In the genomic region with DNA sequence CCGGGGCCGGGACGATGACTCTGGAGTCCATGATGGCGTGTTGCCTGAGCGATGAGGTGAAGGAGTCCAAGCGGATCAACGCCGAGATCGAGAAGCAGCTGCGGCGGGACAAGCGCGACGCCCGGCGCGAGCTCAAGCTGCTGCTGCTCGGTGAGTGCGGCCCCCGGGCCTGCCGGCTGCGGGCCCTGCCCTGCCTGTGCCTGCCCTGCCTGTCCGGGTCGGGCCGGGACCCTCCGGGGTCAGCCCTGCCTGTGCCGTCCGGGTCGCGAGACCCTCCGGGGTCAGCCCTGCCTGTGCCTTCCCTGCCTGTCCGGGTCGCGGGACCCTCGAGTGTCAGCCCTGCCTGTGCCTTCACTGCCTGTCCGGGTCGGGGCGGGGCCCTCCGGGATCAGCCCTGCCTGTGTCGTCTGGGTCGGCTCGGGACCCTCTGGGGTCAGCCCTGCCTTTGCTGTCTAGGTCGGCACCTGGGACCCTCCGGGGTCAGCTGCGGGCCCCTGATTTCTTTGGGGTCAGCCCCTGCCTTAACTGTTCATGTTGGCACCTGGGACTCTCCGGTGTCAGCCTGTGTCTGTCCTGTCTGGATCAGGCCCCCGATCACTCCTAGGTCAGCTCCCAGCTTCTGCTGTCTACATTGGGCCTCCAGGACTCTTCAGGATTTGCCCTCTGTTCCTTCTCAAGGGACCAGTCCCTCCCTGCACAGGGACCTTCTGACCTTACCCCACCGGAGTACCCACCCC, we compare ENCODE assay signal across 8 cellular contexts. TPM values are rescaled to one million over a fixed set of nuclear protein-coding genes. Genes with fewer than 3 reads are reported as not detected.
DNase-seq lines count a peak whose midpoint lies in the region; ATAC-seq, FAIRE-seq and TF ChIP-seq lines count a peak whose summit lies in the region.

No MANE protein-coding gene starts in this region.

- TF ChIP-seq POLR2A in H54 (IDR thresholded peaks at IDR 0.05; ENCODE audit: low read depth, low read length) = no peak

- H3K4me3 ChIP-seq in CD4-positive, CD25-positive, alpha-beta regulatory T cell (ENCODE audit: low read depth, low read length) = no peak overlapping the region

- peaks cover 0 to 27% (median 14%) of the 10 kb centered on the region in 4 donors for H3K4me1 Mint-ChIP-seq in CD4-positive, CD25-positive, alpha-beta regulatory T cell
- H3K4me1 Mint-ChIP-seq in T-cell (peaks cover 27 to 37% (median 28%) of the 10 kb centered on the region in 3 donors), naive B cell (peaks cover 21 to 29% (median 26%) of the 10 kb centered on the region in 3 donors)

- POLR2A ChIA-PET in T-cell (lab: Charles Lee) = no interaction called here

- peak in 1 of 2 donors; percentile 30 for ATAC-seq in CD4-positive, CD25-positive, alpha-beta regulatory T cell (ENCODE audit: low read depth in 2 of 2)
- peak; percentile 13 for ATAC-seq in HG02588 (IDR thresholded peaks at IDR 0.05; ENCODE audit: unreplicated experiment)
- peak in 2 of 4 experiments; percentile 21 to 30 for ATAC-seq in T-cell (replicated peaks in 1 of 4)
- peak; percentile 57 to 58 for ATAC-seq in naive B cell (ENCODE audit: low read depth in 2 of 2)

- H3K27ac Mint-ChIP-seq in CD4-positive, CD25-positive, alpha-beta regulatory T cell = peak overlapping the region in 1 of 3 donors; percentile 51
- peak overlapping the region in 1 of 2 donors; percentile 48 for H3K27ac Mint-ChIP-seq in T-cell
- peak overlapping the region in 4 of 6 donors; percentile 39 to 95 (median 72) for H3K27ac Mint-ChIP-seq in naive B cell

- H3K27me3 Mint-ChIP-seq in CD4-positive, CD25-positive, alpha-beta regulatory T cell = peaks cover 49% of the 10 kb centered on the region
- H3K27me3 Mint-ChIP-seq in T-cell = peaks cover 0 to 29% of the 10 kb centered on the region in 2 donors
- peaks cover 0 to 9% (median 0%) of the 10 kb centered on the region in 3 donors for H3K27me3 Mint-ChIP-seq in naive B cell

- H3K4me3 Mint-ChIP-seq in CD4-positive, CD25-positive, alpha-beta regulatory T cell = peak overlapping the region; percentile 80 to 92 (median 82)
- peak overlapping the region; percentile 69 to 88 (median 71) for H3K4me3 Mint-ChIP-seq in T-cell
- peak overlapping the region; percentile 83 to 92 (median 86) for H3K4me3 Mint-ChIP-seq in naive B cell

- no peaks in the 10 kb centered on the region for H3K9me3 Mint-ChIP-seq in CD4-positive, CD25-positive, alpha-beta regulatory T cell
- no peaks in the 10 kb centered on the region for H3K9me3 Mint-ChIP-seq in T-cell
- no peaks in the 10 kb centered on the region for H3K9me3 Mint-ChIP-seq in naive B cell

- H3K27me3 ChIP-seq in CD4-positive, CD25-positive, alpha-beta regulatory T cell (ENCODE audit: control insufficient read depth, insufficient read depth, low read length) = no peaks in the 10 kb centered on the region

- FAIRE-seq in H54 (lab: Jason Lieb, UNC) = no peak

- CTCF ChIA-PET in T-cell (lab: Charles Lee) = interaction anchor here in 1 of 2 donors (0.5 to 1.0 kb wide), 2 partner anchors 9 to 893 kb away, joined by 4 to 9 read pairs; no protein-coding TSS in a partner anchor

- peaks cover 33% of the 10 kb centered on the region for H3K4me1 ChIP-seq in CD4-positive, CD25-positive, alpha-beta regulatory T cell (ENCODE audit: control insufficient read depth, insufficient read depth, low read length, poor library complexity, severe bottlenecking)

- H3K9me3 ChIP-seq in CD4-positive, CD25-positive, alpha-beta regulatory T cell (ENCODE audit: control insufficient read depth in 2 of 2, low read length in 2 of 2) = no peaks in the 10 kb centered on the region

- H3K27ac ChIP-seq in CD4-positive, CD25-positive, alpha-beta regulatory T cell (ENCODE audit: insufficient read depth, low read length, poor library complexity, severe bottlenecking) = no peak overlapping the region

- peak; percentile 20 to 47 (median 26) for DNase-seq in CD4-positive, CD25-positive, alpha-beta regulatory T cell
- peak in 17 of 34 experiments; percentile 13 to 38 (median 26) for DNase-seq in T-cell
- DNase-seq in dermis blood vessel endothelial cell = peak; percentile 45
- peak; percentile 50 for DNase-seq in naive B cell
- no peak for DNase-seq in Ammon's horn (ENCODE audit: low spot score)
- DNase-seq in H54 (ENCODE audit: insufficient read length, low spot score) = no peak
- no peak for DNase-seq in SIG-M5 treated with dmso at 0.1 percent for 504 hours (lab: John Stamatoyannopoulos, UW; ENCODE audit: unreplicated experiment)

- H3K36me3 Mint-ChIP-seq in CD4-positive, CD25-positive, alpha-beta regulatory T cell = no peaks in the 10 kb centered on the region
- H3K36me3 Mint-ChIP-seq in T-cell = no peaks in the 10 kb centered on the region
- no peaks in the 10 kb centered on the region for H3K36me3 Mint-ChIP-seq in naive B cell

- H3K36me3 ChIP-seq in CD4-positive, CD25-positive, alpha-beta regulatory T cell (ENCODE audit: control insufficient read depth, insufficient read depth, low read length) = no peaks in the 10 kb centered on the region

RNA-seq across cellular contexts. Expression of gene GNA11, which starts 0.6 kb away (rescaled TPM):
- total RNA-seq in CD4-positive, CD25-positive, alpha-beta regulatory T cell = 0.81 TPM
- under 1 TPM in 3 of 4 donors, not detected in 1; 0.21 to 0.44 (median 0.23) TPM for polyA plus RNA-seq in CD4-positive, CD25-positive, alpha-beta regulatory T cell
- total RNA-seq in T-cell = 1 to 10 TPM; 2.3 to 6.3 (median 4.0) TPM
- 80.8 and 87.2 TPM in 2 replicates for total RNA-seq in dermis blood vessel endothelial cell
- polyA plus RNA-seq in naive B cell (ENCODE audit: low read depth in 6 of 6) = 1 to 10 TPM in 2 of 6 donors, under 1 TPM in 3, not detected in 1; 0.23 to 1.2 (median 0.99) TPM

RNA-seq across cellular contexts. Expression of gene TLE5, which starts 32.5 kb away (rescaled TPM):
- total RNA-seq in CD4-positive, CD25-positive, alpha-beta regulatory T cell = 1,009 TPM
- 100 to 1,000 TPM; 608 to 773 (median 661) TPM for polyA plus RNA-seq in CD4-positive, CD25-positive, alpha-beta regulatory T cell
- 1,000 to 10,000 TPM in 3 of 5 donors, 100 to 1,000 TPM in 2; 777 to 1,202 (median 1,047) TPM for total RNA-seq in T-cell
- total RNA-seq in dermis blood vessel endothelial cell = 81.7 and 147 TPM in 2 replicates
- 100 to 1,000 TPM; 294 to 651 (median 379) TPM for polyA plus RNA-seq in naive B cell (ENCODE audit: low read depth in 6 of 6)

RNA-seq across cellular contexts. Expression of gene GNA15, which starts 41.0 kb away (rescaled TPM):
- total RNA-seq in CD4-positive, CD25-positive, alpha-beta regulatory T cell = 43.0 TPM
- polyA plus RNA-seq in CD4-positive, CD25-positive, alpha-beta regulatory T cell = 1 to 10 TPM; 4.1 to 8.0 (median 6.2) TPM
- total RNA-seq in T-cell (10 to 100 TPM in 1 of 5 donors, 1 to 10 TPM in 4; 1.8 to 13.2 (median 2.8) TPM), dermis blood vessel endothelial cell (under 0.01 and 0.23 TPM in 2 replicates)
- polyA plus RNA-seq in naive B cell (ENCODE audit: low read depth in 6 of 6) = under 1 TPM in 3 of 6 donors, not detected in 3; 0.21 to 0.59 (median 0.53) TPM

Comparison
In these comparisons a context has a peak if more than half of its experiments do, and no peak if none do; other contexts are left out.
1. DNase-seq: peak in CD4-positive, CD25-positive, alpha-beta regulatory T cell (3 of 3), dermis blood vessel endothelial cell (single experiment) and naive B cell (single experiment); none in Ammon's horn (single experiment), H54 (single experiment) and SIG-M5 treated with dmso at 0.1 percent for 504 hours (single experiment).
2. RNA of gene GNA11, which starts 0.6 kb away (total RNA-seq): 80.8 to 87.2 TPM in dermis blood vessel endothelial cell; 2.3 to 6.3 TPM in T-cell and 0.81 TPM in CD4-positive, CD25-positive, alpha-beta regulatory T cell (single experiment); every median in the first group is over 10 times any median in the second.
3. Peak in every context shown above with its lines, with median percentiles within 50 percentile points of each other: H3K4me3 Mint-ChIP-seq.